ENCODE assay signal across 5 cellular contexts in the genomic region with DNA sequence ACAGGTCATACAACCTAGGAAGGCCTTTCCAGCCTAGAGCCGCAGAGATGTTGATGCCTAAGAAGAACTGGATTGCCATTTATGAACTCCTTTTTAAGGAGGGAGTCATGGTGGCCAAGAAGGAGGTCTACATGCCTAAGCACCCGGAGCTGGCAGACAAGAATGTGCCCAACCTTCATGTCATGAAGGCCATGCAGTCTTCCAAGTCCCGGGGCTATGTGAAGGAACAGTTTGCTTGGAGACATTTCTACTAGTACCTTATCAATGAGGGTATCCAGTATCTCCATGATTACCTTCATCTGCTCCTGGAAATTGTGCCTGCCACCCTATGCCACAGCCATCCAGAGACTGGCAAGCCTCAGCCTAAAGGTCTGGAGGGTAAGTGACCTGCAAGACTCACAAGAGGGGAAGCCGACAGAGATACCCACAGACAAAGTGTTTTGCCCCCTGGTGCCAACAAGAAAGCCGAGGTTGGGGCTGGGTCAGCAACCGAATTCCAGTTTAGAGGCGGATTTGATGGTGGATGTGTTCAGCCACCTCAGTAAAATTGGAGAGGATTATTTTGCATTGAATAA. TPM values are rescaled to one million over a fixed set of nuclear protein-coding genes. Genes with fewer than 3 reads are reported as not detected.
"Had no signal": no experiment of that assay in that cellular context is flagged by ENCODE, and none has a peak within 500 bp of the region (broad histone marks: within the 10 kb centered on the region; RNA-seq: fewer than 3 reads in every experiment).

No MANE protein-coding gene starts in this region.

- H3K9me3 ChIP-seq: HAP-1 had no signal

- H2AFZ ChIP-seq: GM23338 had no signal

- ATAC-seq: GM23338, K562 had no signal

- H3K4me3 ChIP-seq: GM23338, HAP-1, K562 had no signal

- H3K27ac Mint-ChIP-seq: GM23338 had no signal

- H3K4me2 ChIP-seq: GM23338 had no signal

- H3K4me3 Mint-ChIP-seq: GM23338 had no signal

- H3K36me3 ChIP-seq: HAP-1 had no signal

- DNase-seq: IMR-90 had no signal

RNA-seq across cellular contexts. Expression of a gene that starts 55.9 kb away (rescaled TPM):
- total RNA-seq: HT-29 had no signal
